In the genomic region with DNA sequence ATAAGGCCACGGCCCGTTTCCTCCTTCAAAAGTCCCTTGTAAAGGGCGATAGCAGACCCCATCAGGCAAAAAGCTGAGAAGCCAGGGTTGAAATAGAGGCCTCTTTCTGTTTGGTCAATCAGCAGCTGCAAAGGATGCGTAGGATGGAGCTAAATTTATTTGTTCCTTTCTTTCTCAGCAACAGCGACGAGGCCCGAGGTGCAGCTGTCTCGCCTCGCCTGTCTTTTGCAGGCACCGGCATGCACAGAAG, we compare ENCODE assay signal across 8 cellular contexts. TPM values are rescaled to one million over a fixed set of nuclear protein-coding genes. Genes with fewer than 3 reads are reported as not detected.
DNase-seq lines count a peak whose midpoint lies in the region; ATAC-seq and TF ChIP-seq lines count a peak whose summit lies in the region.

No MANE protein-coding gene starts in this region.

- DNase-seq in stimulated activated CD4-positive, alpha-beta T cell treated with anti-CD3 and anti-CD28 coated beads, Interleukin-2, amount 100 ng/mL, for 24 hours = peak; percentile 43 to 52
- DNase-seq in stimulated activated CD4-positive, alpha-beta T cell treated with anti-CD3 and anti-CD28 coated beads, Interleukin-4, amount 100 ng/mL, for 1 hour = no peak
- DNase-seq in T-cell (peak in 4 of 34 experiments; percentile 0 to 20 (median 8)), naive B cell (no peak), GM03348 (ENCODE audit: low spot score) (no peak), NCI-H1694 treated with DMSO at 0.1 percent for 48 hours (lab: John Stamatoyannopoulos, UW) (no peak)

- peak overlapping the region; percentile 95 to 97 for H3K27ac Mint-ChIP-seq in T-cell
- peak overlapping the region; percentile 98 to 100 (median 99) for H3K27ac Mint-ChIP-seq in naive B cell

- H3K4me1 Mint-ChIP-seq in T-cell (peaks cover 32 to 54% (median 36%) of the 10 kb centered on the region in 3 donors), naive B cell (peaks cover 35 to 57% (median 50%) of the 10 kb centered on the region in 3 donors)

- H3K27me3 Mint-ChIP-seq in T-cell = no peaks in the 10 kb centered on the region
- no peaks in the 10 kb centered on the region for H3K27me3 Mint-ChIP-seq in naive B cell

- H3K9me3 Mint-ChIP-seq in T-cell (peaks cover 0 to 5% (median 5%) of the 10 kb centered on the region in 3 donors), naive B cell (peaks cover 0 to 9% (median 8%) of the 10 kb centered on the region in 7 donors)

- POLR2A ChIA-PET in T-cell (lab: Charles Lee) = interaction anchor here (0.5 to 1.4 kb wide), 3 partner anchors 14 to 287 kb away, joined by 3 to 7 read pairs (median 3); no protein-coding TSS in a partner anchor

- H3K4me3 Mint-ChIP-seq in T-cell (peak overlapping the region; percentile 72 to 86 (median 79)), naive B cell (peak overlapping the region; percentile 84 to 96 (median 90))

- ATAC-seq in HG03060 (IDR thresholded peaks at IDR 0.05; ENCODE audit: low read depth, unreplicated experiment) (peak; percentile 45), T-cell (replicated peaks in 1 of 4) (peak; percentile 34 to 46 (median 37)), naive B cell (ENCODE audit: low read depth in 2 of 2) (peak; percentile 39 to 43), SK-N-SH treated with all-trans-retinoic acid at 6 μM for 48 hours (no peak)

- H3K36me3 Mint-ChIP-seq in T-cell (no peaks in the 10 kb centered on the region), naive B cell (peaks cover 0 to 5% of the 10 kb centered on the region in 2 donors)

- CTCF ChIA-PET in T-cell (lab: Charles Lee) = no interaction called here

TF ChIP-seq in SK-N-SH treated with all-trans-retinoic acid at 6 μM for 48 hours, 23 proteins besides CTCF, POLR2A, EP300 and RAD21:
- TF ChIP-seq PATZ1 (CRISPR knock-in tag; IDR thresholded peaks at IDR 0.05; ENCODE audit: borderline replicate concordance) (no peak), TOX (CRISPR knock-in tag; IDR thresholded peaks at IDR 0.05; ENCODE audit: borderline replicate concordance) (no peak), ZFP3 (CRISPR knock-in tag; IDR thresholded peaks at IDR 0.05) (no peak), OSR1 (CRISPR knock-in tag; IDR thresholded peaks at IDR 0.05) (no peak), BACH2 (CRISPR knock-in tag; IDR thresholded peaks at IDR 0.05; ENCODE audit: borderline replicate concordance) (no peak), TSHZ2 (CRISPR knock-in tag; IDR thresholded peaks at IDR 0.05) (no peak), SNAI2 (CRISPR knock-in tag; IDR thresholded peaks at IDR 0.05) (no peak), POU6F1 (CRISPR knock-in tag; IDR thresholded peaks at IDR 0.05; ENCODE audit: borderline replicate concordance, low read depth) (no peak), ZNF8 (CRISPR knock-in tag; IDR thresholded peaks at IDR 0.05) (no peak), ZFP30 (CRISPR knock-in tag; IDR thresholded peaks at IDR 0.05) (no peak), ZC3H10 (CRISPR knock-in tag; IDR thresholded peaks at IDR 0.05) (no peak), TCF4 (CRISPR knock-in tag; IDR thresholded peaks at IDR 0.05; ENCODE audit: borderline replicate concordance) (no peak), PPARA (CRISPR knock-in tag; IDR thresholded peaks at IDR 0.05; ENCODE audit: borderline replicate concordance) (no peak), GLIS3 (CRISPR knock-in tag; IDR thresholded peaks at IDR 0.05) (no peak), ESRRG (CRISPR knock-in tag; IDR thresholded peaks at IDR 0.05) (no peak), ISL1 (CRISPR knock-in tag; IDR thresholded peaks at IDR 0.05) (no peak), RARB (CRISPR knock-in tag; IDR thresholded peaks at IDR 0.05) (no peak)
- TF ChIP-seq, protein P1, sequence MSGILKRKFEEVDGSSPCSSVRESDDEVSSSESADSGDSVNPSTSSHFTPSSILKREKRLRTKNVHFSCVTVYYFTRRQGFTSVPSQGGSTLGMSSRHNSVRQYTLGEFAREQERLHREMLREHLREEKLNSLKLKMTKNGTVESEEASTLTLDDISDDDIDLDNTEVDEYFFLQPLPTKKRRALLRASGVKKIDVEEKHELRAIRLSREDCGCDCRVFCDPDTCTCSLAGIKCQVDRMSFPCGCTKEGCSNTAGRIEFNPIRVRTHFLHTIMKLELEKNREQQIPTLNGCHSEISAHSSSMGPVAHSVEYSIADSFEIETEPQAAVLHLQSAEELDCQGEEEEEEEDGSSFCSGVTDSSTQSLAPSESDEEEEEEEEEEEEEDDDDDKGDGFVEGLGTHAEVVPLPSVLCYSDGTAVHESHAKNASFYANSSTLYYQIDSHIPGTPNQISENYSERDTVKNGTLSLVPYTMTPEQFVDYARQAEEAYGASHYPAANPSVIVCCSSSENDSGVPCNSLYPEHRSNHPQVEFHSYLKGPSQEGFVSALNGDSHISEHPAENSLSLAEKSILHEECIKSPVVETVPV (CRISPR knock-in tag; IDR thresholded peaks at IDR 0.05) = no peak

RNA-seq across cellular contexts. Expression of gene MAP1LC3B2, which starts 0.2 kb away (rescaled TPM):
- 1 to 10 TPM in 4 of 5 donors, under 1 TPM in 1; 0.92 to 4.6 (median 1.4) TPM for total RNA-seq in T-cell
- 10 to 100 TPM in 2 of 6 donors, 1 to 10 TPM in 4; 3.2 to 12.2 (median 6.3) TPM for polyA plus RNA-seq in naive B cell (ENCODE audit: low read depth in 6 of 6)

Comparison
In these comparisons a context has a peak if more than half of its experiments do, and no peak if none do; other contexts are left out.
1. DNase-seq: peak in stimulated activated CD4-positive, alpha-beta T cell treated with anti-CD3 and anti-CD28 coated beads, Interleukin-2, amount 100 ng/mL, for 24 hours (2 of 2); none in stimulated activated CD4-positive, alpha-beta T cell treated with anti-CD3 and anti-CD28 coated beads, Interleukin-4, amount 100 ng/mL, for 1 hour (single experiment), naive B cell (single experiment), GM03348 (single experiment) and NCI-H1694 treated with DMSO at 0.1 percent for 48 hours (single experiment).